ENCODE assay signal across 8 cellular contexts in genomic region chr7:35038340-35038738, GRCh38. TPM values are rescaled to one million over a fixed set of nuclear protein-coding genes. Genes with fewer than 3 reads are reported as not detected.
DNase-seq lines count a peak whose midpoint lies in the region; ATAC-seq and TF ChIP-seq lines count a peak whose summit lies in the region.

No MANE protein-coding gene starts in this region.

- H3K9me3 ChIP-seq in HEK293 (ENCODE audit: control insufficient read depth, insufficient read depth, low read depth, low read length): no peaks in the 10 kb centered on the region

- TF ChIP-seq CTCF in HEK293 (tag by site-specific recombination; IDR thresholded peaks at IDR 0.05) (no peak), activated B cell treated with CpG ODN at 0.5 μM for 24 hours (IDR thresholded peaks at IDR 0.05) (no peak), glutamatergic neuron (IDR thresholded peaks at IDR 0.05; ENCODE audit: partially characterized antibody, unreplicated experiment) (no peak)

- H3K4me3 Mint-ChIP-seq in activated B cell treated with CpG ODN at 0.5 μM for 24 hours (peak overlapping the region; percentile 86), glutamatergic neuron (ENCODE audit: unreplicated experiment) (peak overlapping the region; percentile 90)

- peaks cover 5% of the 10 kb centered on the region for H3K27me3 Mint-ChIP-seq in activated B cell treated with CpG ODN at 0.5 μM for 24 hours
- peaks cover 2% of the 10 kb centered on the region for H3K27me3 Mint-ChIP-seq in glutamatergic neuron (ENCODE audit: unreplicated experiment)

- H3K9me3 Mint-ChIP-seq in activated B cell treated with CpG ODN at 0.5 μM for 24 hours (no peaks in the 10 kb centered on the region), glutamatergic neuron (ENCODE audit: unreplicated experiment) (peaks cover 6% of the 10 kb centered on the region)

- H3K4me1 ChIP-seq in HEK293 (ENCODE audit: control insufficient read depth, insufficient read depth, low read length): peaks cover 2% of the 10 kb centered on the region; the same call in 1 of the 2 replicates

- H3K27ac Mint-ChIP-seq in activated B cell treated with CpG ODN at 0.5 μM for 24 hours: peak overlapping the region; percentile 72
- peak overlapping the region; percentile 57 for H3K27ac Mint-ChIP-seq in glutamatergic neuron (ENCODE audit: unreplicated experiment)

- no peak for ATAC-seq in activated B cell treated with CpG ODN at 0.5 μM for 24 hours (ENCODE audit: low read depth)
- ATAC-seq in HG02642 (IDR thresholded peaks at IDR 0.05; ENCODE audit: poor library complexity, unreplicated experiment): no peak

- intact Hi-C loops in activated B cell treated with CpG ODN at 0.5 μM for 24 hours (cut with micrococcal nuclease): loop anchor here (5.0 to 10.0 kb wide), 2 partner anchors 214 to 1974 kb away; partner anchors contain the start of genes NT5C3A and TBX20

- POLR2A ChIA-PET in HEK293 (lab: Yijun Ruan, JAX) (no interaction called here), activated B cell treated with CpG ODN at 0.5 μM for 24 hours (lab: Charles Lee) (no interaction called here)

- H3K27ac ChIP-seq in HEK293 (ENCODE audit: extremely low read depth, low read depth, low read length): peak overlapping the region; percentile 89; the same call in 1 of the 2 replicates
- H3K27ac ChIP-seq in skin epidermis: peak overlapping the region in 16 of 21 experiments; percentile 23 to 87 (median 76)

- H3K4me3 ChIP-seq in HEK293 (ENCODE audit: low read depth, low read length): peak overlapping the region; percentile 75
- H3K4me3 ChIP-seq in skin epidermis: peak overlapping the region; percentile 53 to 78 (median 66)

- DNase-seq in activated B cell treated with CpG ODN at 0.5 μM for 24 hours (no peak), glutamatergic neuron (no peak), NOMO-1 treated with DMSO at 0.1 percent for 48 hours (lab: John Stamatoyannopoulos, UW; ENCODE audit: unreplicated experiment) (no peak), A172 (ENCODE audit: low spot score) (no peak), NCI-H2196 (lab: John Stamatoyannopoulos, UW; ENCODE audit: unreplicated experiment) (no peak)

- H3K36me3 Mint-ChIP-seq in activated B cell treated with CpG ODN at 0.5 μM for 24 hours (ENCODE audit: low read depth) (peaks cover 3% of the 10 kb centered on the region), glutamatergic neuron (ENCODE audit: unreplicated experiment) (peaks cover under 1% of the 10 kb centered on the region)

- peaks cover 29% of the 10 kb centered on the region for H3K4me1 Mint-ChIP-seq in activated B cell treated with CpG ODN at 0.5 μM for 24 hours
- peaks cover 12% of the 10 kb centered on the region for H3K4me1 Mint-ChIP-seq in glutamatergic neuron (ENCODE audit: low read depth, unreplicated experiment)

- H3K36me3 ChIP-seq in HEK293 (ENCODE audit: control insufficient read depth in 2 of 2, insufficient read depth in 1 of 2, low read length in 2 of 2): no peaks in the 10 kb centered on the region

- CTCF ChIA-PET in HEK293 (lab: Yijun Ruan, JAX): interaction anchor here (0.6 to 0.7 kb wide), 2 partner anchors 8 to 572 kb away, joined by 3 read pairs; no protein-coding TSS in a partner anchor
- CTCF ChIA-PET in activated B cell treated with CpG ODN at 0.5 μM for 24 hours (lab: Charles Lee): no interaction called here

TF ChIP-seq in HEK293, 187 proteins besides CTCF, POLR2A, EP300 and RAD21:
- TF ChIP-seq PRDM10 (tag by site-specific recombination; IDR thresholded peaks at IDR 0.05) (peak; percentile 83), ZFP37 (tag by site-specific recombination; IDR thresholded peaks at IDR 0.05) (no peak)

RNA-seq across cellular contexts. Expression of gene DPY19L1, which starts 1.1 kb away (rescaled TPM):
- 10.0 and 13.6 TPM in 2 replicates for total RNA-seq in activated B cell treated with CpG ODN at 0.5 μM for 24 hours
- total RNA-seq in glutamatergic neuron (ENCODE audit: unreplicated experiment): 12.3 TPM
- 60.7 and 75.3 TPM in 2 replicates for total RNA-seq in A172 (2014; rRNA removed; shearing (Covaris generic))
